11 cellular contexts compared by ENCODE assay signal in genomic region chr17:859461-860195, GRCh38.
A peak's percentile ranks its signal among the peaks of the same experiment; 100 is the strongest.
DNase-seq lines count a peak whose midpoint lies in the region; ATAC-seq and TF ChIP-seq lines count a peak whose summit lies in the region.
"Had no signal": no experiment of that assay in that cellular context is flagged by ENCODE, and none has a peak within 500 bp of the region (broad histone marks: within the 10 kb centered on the region; RNA-seq: fewer than 3 reads in every experiment).

No MANE protein-coding gene starts in this region.

- H3K4me3 ChIP-seq in endodermal cell (ENCODE audit: low read length) (no peak overlapping the region), mesenchymal stem cell (ENCODE audit: insufficient read depth in 1 of 2, low read depth in 1 of 2, low read length in 2 of 2) (peak overlapping the region in 1 of 2 experiments; percentile 16), suprapubic skin (no peak overlapping the region)

- H2BK5ac ChIP-seq in mesenchymal stem cell (ENCODE audit: low read depth, low read length, poor library complexity, severe bottlenecking): no peak overlapping the region

- peak overlapping the region; percentile 79 for H3K27ac Mint-ChIP-seq in endodermal cell
- H3K27ac Mint-ChIP-seq: naive thymus-derived CD4-positive, alpha-beta T cell had no signal

- H3K4me3 Mint-ChIP-seq in endodermal cell: no peak overlapping the region
- H3K4me3 Mint-ChIP-seq: naive thymus-derived CD4-positive, alpha-beta T cell had no signal

- no peak for TF ChIP-seq POLR2A in suprapubic skin (IDR thresholded peaks at IDR 0.05)

- no peaks in the 10 kb centered on the region for H3K27me3 Mint-ChIP-seq in endodermal cell (ENCODE audit: insufficient read depth)

- H3K9me3 Mint-ChIP-seq in endodermal cell: no peaks in the 10 kb centered on the region

- H3K4ac ChIP-seq in mesenchymal stem cell (ENCODE audit: low read depth in 1 of 2, low read length in 2 of 2): no peak overlapping the region

- peak overlapping the region; percentile 55 for H2BK15ac ChIP-seq in mesenchymal stem cell (ENCODE audit: low read depth, poor library complexity, severe bottlenecking)

- H4K8ac ChIP-seq in mesenchymal stem cell (ENCODE audit: low read length): peak overlapping the region; percentile 29

- H3K36me3 Mint-ChIP-seq in endodermal cell (ENCODE audit: low read depth): peaks cover 63% of the 10 kb centered on the region
- H3K36me3 Mint-ChIP-seq: naive thymus-derived CD4-positive, alpha-beta T cell had no signal

- H3K9ac ChIP-seq in endodermal cell (ENCODE audit: extremely low read depth, low read length, poor library complexity, severe bottlenecking): no peak overlapping the region
- H3K9ac ChIP-seq in mesenchymal stem cell (ENCODE audit: low read length): peak overlapping the region; percentile 58

- H3K9me3 ChIP-seq in endodermal cell (ENCODE audit: control insufficient read depth, low read length) (no peaks in the 10 kb centered on the region), mesenchymal stem cell (ENCODE audit: control insufficient read depth, low read length) (no peaks in the 10 kb centered on the region), suprapubic skin (no peaks in the 10 kb centered on the region)

- H2AFZ ChIP-seq in mesenchymal stem cell (ENCODE audit: low read depth, low read length): no peak overlapping the region

- peak overlapping the region; percentile 12 for H4K91ac ChIP-seq in mesenchymal stem cell (ENCODE audit: low read length)

- H3K14ac ChIP-seq in mesenchymal stem cell (ENCODE audit: low read length in 2 of 2): peak overlapping the region in 1 of 2 experiments; percentile 4

- H3K4me1 Mint-ChIP-seq in endodermal cell: peaks cover 21% of the 10 kb centered on the region
- H3K4me1 Mint-ChIP-seq: naive thymus-derived CD4-positive, alpha-beta T cell had no signal

- H3K4me2 ChIP-seq in mesenchymal stem cell (ENCODE audit: low read length, poor library complexity, severe bottlenecking): no peak overlapping the region

- TF ChIP-seq CTCF in endodermal cell (conservative IDR thresholded peaks at IDR 0.05) (no peak), suprapubic skin (IDR thresholded peaks at IDR 0.05) (no peak)

- peak overlapping the region; percentile 21 for H2BK120ac ChIP-seq in mesenchymal stem cell (ENCODE audit: low read depth, low read length)

- peaks cover 50% of the 10 kb centered on the region for H3K36me3 ChIP-seq in endodermal cell (ENCODE audit: control insufficient read depth, insufficient read depth, low read length)
- peaks cover 0 to 17% of the 10 kb centered on the region in 2 experiments for H3K36me3 ChIP-seq in mesenchymal stem cell (ENCODE audit: control insufficient read depth in 1 of 2, insufficient read depth in 2 of 2, low read depth in 1 of 2, low read length in 2 of 2)
- H3K36me3 ChIP-seq in suprapubic skin: no peaks in the 10 kb centered on the region

- H3K27me3 ChIP-seq in endodermal cell (ENCODE audit: control insufficient read depth, insufficient read depth, low read length, poor library complexity, severe bottlenecking) (no peaks in the 10 kb centered on the region), mesenchymal stem cell (ENCODE audit: control insufficient read depth in 1 of 2, insufficient read depth in 1 of 2, low read length in 2 of 2) (no peaks in the 10 kb centered on the region), suprapubic skin (no peaks in the 10 kb centered on the region)

- H3K27ac ChIP-seq in endodermal cell (ENCODE audit: low read depth, low read length) (no peak overlapping the region), mesenchymal stem cell (ENCODE audit: low read length, poor library complexity, severe bottlenecking) (no peak overlapping the region), suprapubic skin (peak overlapping the region; percentile 78)

- no peak for TF ChIP-seq EP300 in suprapubic skin (IDR thresholded peaks at IDR 0.05)

- no peak for ATAC-seq in HG02763 (IDR thresholded peaks at IDR 0.05; ENCODE audit: unreplicated experiment)
- ATAC-seq in GM19035 (IDR thresholded peaks at IDR 0.05; ENCODE audit: unreplicated experiment): no peak
- ATAC-seq in HG03469 (IDR thresholded peaks at IDR 0.05; ENCODE audit: unreplicated experiment): no peak
- ATAC-seq: naive thymus-derived CD4-positive, alpha-beta T cell had no signal

- H3K4me1 ChIP-seq in endodermal cell (ENCODE audit: control insufficient read depth, insufficient read depth, low read length) (peaks cover 10% of the 10 kb centered on the region), mesenchymal stem cell (ENCODE audit: control insufficient read depth, insufficient read depth, low read depth, low read length) (peaks cover 9% of the 10 kb centered on the region), suprapubic skin (peaks cover 42% of the 10 kb centered on the region)

- peak overlapping the region in 1 of 2 experiments; percentile 78 for H2BK12ac ChIP-seq in mesenchymal stem cell (ENCODE audit: low read length in 2 of 2)

- DNase-seq in M059J (ENCODE audit: low read depth) (peak; percentile 11), endodermal cell (no peak), mesenchymal stem cell (peak; percentile 71), suprapubic skin (ENCODE audit: low spot score in 2 of 2) (no peak), NCI-H2196 treated with DMSO at 0.1 percent for 48 hours (lab: John Stamatoyannopoulos, UW; ENCODE audit: unreplicated experiment) (no peak)
- DNase-seq: DMS53; naive thymus-derived CD4-positive, alpha-beta T cell; T1000 had no signal

- H3K18ac ChIP-seq in mesenchymal stem cell (ENCODE audit: low read depth in 1 of 2, low read length in 2 of 2): peak overlapping the region; percentile 58 to 80

- peaks cover 53% of the 10 kb centered on the region for H3K79me1 ChIP-seq in mesenchymal stem cell (replicated peaks; ENCODE audit: low read length, poor library complexity, severe bottlenecking)

- no peak overlapping the region for H2AK5ac ChIP-seq in mesenchymal stem cell (ENCODE audit: low read length, severe bottlenecking)

- WGBS in endodermal cell (ENCODE audit: insufficient coverage in 1 of 2, insufficient read length in 1 of 2), 2 experiments: 87 to 90% methylated on average over 6 to 10 of the region's 14 CpGs
- WGBS in mesenchymal stem cell: 61% methylated on average over 10 of the region's 14 CpGs
- 27% methylated on average over 14 of the region's 14 CpGs for WGBS in suprapubic skin

- no peak overlapping the region for H3K23ac ChIP-seq in mesenchymal stem cell (ENCODE audit: low read length in 2 of 2)

Comparison
In these comparisons a context has a peak if more than half of its experiments do, and no peak if none do; other contexts are left out.
1. DNase-seq: peak in M059J (single experiment) and mesenchymal stem cell (single experiment); none in endodermal cell (single experiment), suprapubic skin (0 of 2) and NCI-H2196 treated with DMSO at 0.1 percent for 48 hours (single experiment).